In genomic region chr5:9108156-9108555, GRCh38 we compare ENCODE assay signal across 21 cellular contexts.
"Had no signal": no experiment of that assay in that cellular context is flagged by ENCODE, and none has a peak within 500 bp of the region (broad histone marks: within the 10 kb centered on the region; RNA-seq: fewer than 3 reads in every experiment).

No MANE protein-coding gene starts in this region.

- H3K9me3 ChIP-seq: esophagus squamous epithelium, left lung, sigmoid colon, spleen, thoracic aorta, upper lobe of right lung had no signal

- DNase-seq: activated CD4-positive, alpha-beta T cell treated with anti-CD3 and anti-CD28 coated beads, Interleukin-2, amount 10 ng/mL, durations not matched to agents 24 days and 14 days; activated CD8-positive, alpha-beta T cell treated with anti-CD3 and anti-CD28 coated beads for 36 hours; activated naive CD4-positive, alpha-beta T cell; activated naive CD8-positive, alpha-beta T cell treated with anti-CD3 and anti-CD28 coated beads for 36 hours; activated T-cell treated with anti-CD3 and anti-CD28 coated beads, Interleukin-2, amount 50 U/mL, for 1 hour; amniotic stem cell; effector CD4-positive, alpha-beta T cell; esophagus squamous epithelium; head of caudate nucleus; kidney; left lung; occipital lobe; posterior cingulate gyrus; sigmoid colon; spleen; stimulated activated CD4-positive, alpha-beta T cell treated with anti-CD3 and anti-CD28 coated beads, Interleukin-4, amount 100 ng/mL, for 4 hours; upper lobe of right lung had no signal

- H3K36me3 ChIP-seq: left lung, sigmoid colon, spleen, thoracic aorta, upper lobe of right lung had no signal

- H3K4me1 ChIP-seq: left lung, sigmoid colon, spleen, upper lobe of right lung had no signal

- H3K27ac ChIP-seq: esophagus squamous epithelium, left lung, sigmoid colon, spleen, thoracic aorta, upper lobe of right lung had no signal

- H3K4me3 ChIP-seq: esophagus squamous epithelium, left lung, sigmoid colon, spleen, thoracic aorta, upper lobe of right lung had no signal

- H3K27me3 ChIP-seq: esophagus squamous epithelium, left lung, sigmoid colon, spleen, upper lobe of right lung had no signal

- ATAC-seq: activated CD8-positive, alpha-beta T cell treated with anti-CD3 and anti-CD28 coated beads for 36 hours; activated T-helper 17 cell treated with anti-CD3 and anti-CD28 coated beads, Interleukin-2, amount 50 U/mL, for 72 hours; left lung; natural killer cell treated with Interleukin-12 subunit alpha and Interleukin-12 subunit beta and Interleukin-15 and Interleukin-18, amount 100 ng/mL, for 72 hours; stimulated activated memory B cell treated with anti-CD40 and anti-IgM and Interleukin-4, amounts not matched to agents 10 μg/mL and 1 μg/mL and 100 μg/mL, for 72 hours; upper lobe of right lung had no signal
